8 cellular contexts compared by ENCODE assay signal in genomic region chr17:43389022-43389947, GRCh38. TPM values are rescaled to one million over a fixed set of nuclear protein-coding genes. Genes with fewer than 3 reads are reported as not detected.
DNase-seq lines count a peak whose midpoint lies in the region; ATAC-seq and TF ChIP-seq lines count a peak whose summit lies in the region.

No MANE protein-coding gene starts in this region.

- TF ChIP-seq EP300 in neural cell (conservative IDR thresholded peaks at IDR 0.05; ENCODE audit: poor library complexity, severe bottlenecking) = no peak

- H3K9me2 ChIP-seq in neural cell (ENCODE audit: insufficient read depth, low read length) = no peaks in the 10 kb centered on the region

- H3K9me3 ChIP-seq in AG04450 (ENCODE audit: control insufficient read depth, insufficient read depth, low read length) (no peaks in the 10 kb centered on the region; the same call in 1 of the 2 replicates), RWPE2 (ENCODE audit: severe bottlenecking) (no peaks in the 10 kb centered on the region), neural cell (ENCODE audit: low read length) (no peaks in the 10 kb centered on the region)

- ATAC-seq in RWPE2 (ENCODE audit: low read depth) = peak; percentile 75
- peak; percentile 91 for ATAC-seq in stimulated activated naive CD8-positive, alpha-beta T cell treated with anti-CD3 and anti-CD28 coated beads, Interleukin-15, amount 100 ng/mL, for 72 hours

- H3F3A ChIP-seq in neural cell (ENCODE audit: insufficient read depth, low read length, poor library complexity, severe bottlenecking) = peaks cover 5% of the 10 kb centered on the region

- CTCF ChIA-PET in AG04450 (lab: Charles Lee) = interaction anchor here (0.7 to 14.5 kb wide), 5 partner anchors 9 to 95 kb away, joined by 3 to 395 read pairs (median 5); partner anchors contain the start of genes ARL4D and DHX8

- H4K20me1 ChIP-seq in neural cell (ENCODE audit: insufficient read depth) = no peaks in the 10 kb centered on the region

- peak overlapping the region; percentile 40 for H2AFZ ChIP-seq in neural cell (ENCODE audit: low read depth, low read length)

- H3K9ac ChIP-seq in neural cell (ENCODE audit: low read length) = peak overlapping the region; percentile 68

- POLR2A ChIA-PET in AG04450 (lab: Yijun Ruan, JAX) = interaction anchor here (1.2 to 2.2 kb wide), 7 partner anchors 9 to 95 kb away, joined by 5 to 91 read pairs (median 20); partner anchors contain the start of genes ARL4D and DHX8

- TF ChIP-seq POLR2A in GM19099 (IDR thresholded peaks at IDR 0.05; ENCODE audit: extremely low read depth, insufficient read length, low read depth) = peak; percentile 33

- no peaks in the 10 kb centered on the region for H3K27me3 ChIP-seq in AG04450 (ENCODE audit: control insufficient read depth, insufficient read depth, low read length)
- no peaks in the 10 kb centered on the region for H3K27me3 ChIP-seq in RWPE2 (ENCODE audit: insufficient read depth, poor library complexity, severe bottlenecking)
- no peaks in the 10 kb centered on the region for H3K27me3 ChIP-seq in neural cell (ENCODE audit: insufficient read depth, low read depth, low read length)

- H3K4me3 Mint-ChIP-seq in stimulated activated naive CD8-positive, alpha-beta T cell treated with anti-CD3 and anti-CD28 coated beads, Interleukin-15, amount 100 ng/mL, for 72 hours = peak overlapping the region; percentile 88 to 95

- H3K79me2 ChIP-seq in neural cell (replicated peaks; ENCODE audit: insufficient read depth, low read length) = no peaks in the 10 kb centered on the region

- H3K4me3 ChIP-seq in AG04450 (ENCODE audit: low read depth, low read length) (peak overlapping the region; percentile 69), LNCaP clone FGC (ENCODE audit: low read depth, low read length) (peak overlapping the region; percentile 56), RWPE2 (ENCODE audit: severe bottlenecking) (peak overlapping the region; percentile 42), fibroblast of the aortic adventitia (ENCODE audit: low read depth, low read length) (peak overlapping the region; percentile 74), neural cell (ENCODE audit: low read length) (peak overlapping the region; percentile 70)

- no peaks in the 10 kb centered on the region for H3K27me3 Mint-ChIP-seq in stimulated activated naive CD8-positive, alpha-beta T cell treated with anti-CD3 and anti-CD28 coated beads, Interleukin-15, amount 100 ng/mL, for 72 hours

- TF ChIP-seq CTCF in AG04450 (IDR thresholded peaks at IDR 0.05; ENCODE audit: low read depth, low read length) (peak; percentile 88), LNCaP clone FGC (IDR thresholded peaks at IDR 0.05; ENCODE audit: control insufficient read depth, extremely low read depth, insufficient read depth) (peak; percentile 80), RWPE2 (IDR thresholded peaks at IDR 0.05; ENCODE audit: poor library complexity, severe bottlenecking) (peak; percentile 92), fibroblast of the aortic adventitia (IDR thresholded peaks at IDR 0.05; ENCODE audit: insufficient read depth, low read length) (peak; percentile 91), neural cell (IDR thresholded peaks at IDR 0.05; ENCODE audit: poor library complexity, severe bottlenecking) (peak; percentile 88)

- no peaks in the 10 kb centered on the region for H3K9me3 Mint-ChIP-seq in stimulated activated naive CD8-positive, alpha-beta T cell treated with anti-CD3 and anti-CD28 coated beads, Interleukin-15, amount 100 ng/mL, for 72 hours

- no peaks in the 10 kb centered on the region for H3K4me1 ChIP-seq in RWPE2 (ENCODE audit: insufficient read depth, poor library complexity, severe bottlenecking)

- H3K36me3 ChIP-seq in RWPE2 (ENCODE audit: low read depth) (no peaks in the 10 kb centered on the region), neural cell (ENCODE audit: insufficient read depth, low read length) (no peaks in the 10 kb centered on the region)

- H3K27ac Mint-ChIP-seq in stimulated activated naive CD8-positive, alpha-beta T cell treated with anti-CD3 and anti-CD28 coated beads, Interleukin-15, amount 100 ng/mL, for 72 hours = peak overlapping the region; percentile 98 to 99

- peak; percentile 69 for TF ChIP-seq RAD21 in neural cell (conservative IDR thresholded peaks at IDR 0.05)

- no peak for DNase-seq in AG04450 (ENCODE audit: low read depth, low spot score)
- DNase-seq in LNCaP clone FGC (ENCODE audit: low read depth) = peak; percentile 50
- DNase-seq in RWPE2 (ENCODE audit: low spot score) = peak; percentile 81
- peak; percentile 69 for DNase-seq in activated T-helper 9 cell treated with anti-CD3 and anti-CD28 coated beads, Interleukin-2, amount 50 U/mL, for 16 hours (ENCODE audit: low read depth)
- DNase-seq in fibroblast of the aortic adventitia (ENCODE audit: low read depth) = peak; percentile 83
- peak; percentile 86 to 87 for DNase-seq in stimulated activated naive CD8-positive, alpha-beta T cell treated with anti-CD3 and anti-CD28 coated beads, Interleukin-15, amount 100 ng/mL, for 72 hours

- H3K4me1 Mint-ChIP-seq in stimulated activated naive CD8-positive, alpha-beta T cell treated with anti-CD3 and anti-CD28 coated beads, Interleukin-15, amount 100 ng/mL, for 72 hours = peaks cover 35% of the 10 kb centered on the region

- H3K4me2 ChIP-seq in neural cell (ENCODE audit: low read length) = peak overlapping the region; percentile 55

- H3K27ac ChIP-seq in AG04450 (ENCODE audit: low read depth, low read length) (peak overlapping the region; percentile 96), RWPE2 (ENCODE audit: poor library complexity, severe bottlenecking) (peak overlapping the region; percentile 77), neural cell (ENCODE audit: low read length) (peak overlapping the region; percentile 77)

TF ChIP-seq in neural cell, 6 proteins besides CTCF, POLR2A, EP300 and RAD21:
- TF ChIP-seq POLR2AphosphoS5 (IDR thresholded peaks at IDR 0.05) (peak; percentile 46), SMC3 (conservative IDR thresholded peaks at IDR 0.05; ENCODE audit: poor library complexity) (peak; percentile 81), MXI1 (conservative IDR thresholded peaks at IDR 0.05; ENCODE audit: poor library complexity, severe bottlenecking) (no peak)
- TF ChIP-seq, protein P1, sequence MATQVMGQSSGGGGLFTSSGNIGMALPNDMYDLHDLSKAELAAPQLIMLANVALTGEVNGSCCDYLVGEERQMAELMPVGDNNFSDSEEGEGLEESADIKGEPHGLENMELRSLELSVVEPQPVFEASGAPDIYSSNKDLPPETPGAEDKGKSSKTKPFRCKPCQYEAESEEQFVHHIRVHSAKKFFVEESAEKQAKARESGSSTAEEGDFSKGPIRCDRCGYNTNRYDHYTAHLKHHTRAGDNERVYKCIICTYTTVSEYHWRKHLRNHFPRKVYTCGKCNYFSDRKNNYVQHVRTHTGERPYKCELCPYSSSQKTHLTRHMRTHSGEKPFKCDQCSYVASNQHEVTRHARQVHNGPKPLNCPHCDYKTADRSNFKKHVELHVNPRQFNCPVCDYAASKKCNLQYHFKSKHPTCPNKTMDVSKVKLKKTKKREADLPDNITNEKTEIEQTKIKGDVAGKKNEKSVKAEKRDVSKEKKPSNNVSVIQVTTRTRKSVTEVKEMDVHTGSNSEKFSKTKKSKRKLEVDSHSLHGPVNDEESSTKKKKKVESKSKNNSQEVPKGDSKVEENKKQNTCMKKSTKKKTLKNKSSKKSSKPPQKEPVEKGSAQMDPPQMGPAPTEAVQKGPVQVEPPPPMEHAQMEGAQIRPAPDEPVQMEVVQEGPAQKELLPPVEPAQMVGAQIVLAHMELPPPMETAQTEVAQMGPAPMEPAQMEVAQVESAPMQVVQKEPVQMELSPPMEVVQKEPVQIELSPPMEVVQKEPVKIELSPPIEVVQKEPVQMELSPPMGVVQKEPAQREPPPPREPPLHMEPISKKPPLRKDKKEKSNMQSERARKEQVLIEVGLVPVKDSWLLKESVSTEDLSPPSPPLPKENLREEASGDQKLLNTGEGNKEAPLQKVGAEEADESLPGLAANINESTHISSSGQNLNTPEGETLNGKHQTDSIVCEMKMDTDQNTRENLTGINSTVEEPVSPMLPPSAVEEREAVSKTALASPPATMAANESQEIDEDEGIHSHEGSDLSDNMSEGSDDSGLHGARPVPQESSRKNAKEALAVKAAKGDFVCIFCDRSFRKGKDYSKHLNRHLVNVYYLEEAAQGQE (IDR thresholded peaks at IDR 0.05; ENCODE audit: borderline replicate concordance) = no peak

RNA-seq across cellular contexts. Expression of gene ARL4D, which starts 9.5 kb away (rescaled TPM):
- polyA plus RNA-seq in AG04450 (2011; rRNA removed) = 15.0 and 16.5 TPM in 2 replicates
- 14.9 and 15.4 TPM in 2 replicates for polyA minus RNA-seq in AG04450 (2011; rRNA and poly(A)+ RNA removed)
- total RNA-seq in fibroblast of the aortic adventitia (ENCODE audit: low replicate concordance) = 22.2 and 70.8 TPM in 2 replicates
- polyA plus RNA-seq in neural cell = 10.6 and 17.0 TPM in 2 replicates
- 12.4 and 15.5 TPM in 2 replicates for polyA minus RNA-seq in neural cell
